11 cellular contexts compared by ENCODE assay signal in the genomic region with DNA sequence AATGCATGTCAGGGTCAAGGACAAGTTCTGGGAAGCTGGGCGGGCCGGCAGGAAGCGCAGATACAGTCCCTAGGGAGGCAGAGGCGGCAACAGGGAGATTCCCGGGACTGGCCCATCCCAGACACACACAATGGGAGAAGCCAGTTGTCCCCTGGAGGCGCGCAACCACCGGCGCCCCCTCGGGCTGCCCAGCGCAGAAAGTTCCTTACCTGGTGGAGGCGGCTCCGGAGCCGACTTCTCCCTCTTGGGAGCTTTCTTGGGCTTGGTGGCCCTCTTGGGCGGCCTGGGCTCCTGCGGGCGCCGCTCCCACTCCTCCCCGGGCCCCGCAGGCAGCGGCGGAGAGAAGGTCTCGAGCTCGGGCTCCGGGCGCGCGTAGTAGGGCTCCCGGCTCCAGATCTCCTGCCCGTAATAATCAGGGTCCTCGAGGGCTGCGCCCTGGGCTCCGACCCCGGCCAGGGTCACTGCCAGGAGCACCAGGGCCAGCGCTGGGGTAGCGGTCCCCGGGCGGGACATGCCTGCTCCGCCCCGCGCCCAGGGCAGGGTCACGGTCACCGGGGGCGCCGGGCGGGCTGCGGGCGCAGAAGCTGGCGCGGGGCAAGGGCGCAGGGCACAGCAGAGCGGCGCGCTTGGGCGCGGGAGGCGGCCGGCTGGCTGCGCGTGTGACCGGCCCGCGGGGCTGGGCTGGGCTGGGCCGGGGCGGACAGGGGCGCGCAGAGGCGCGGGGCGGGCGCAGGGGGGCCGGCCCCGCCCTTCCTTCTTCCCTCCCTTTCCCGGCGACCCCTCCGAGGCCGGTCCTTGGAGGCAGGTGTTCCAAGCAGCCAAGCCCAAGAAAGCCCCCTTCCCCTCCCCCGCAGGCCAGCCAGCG. TPM values are rescaled to one million over a fixed set of nuclear protein-coding genes. Genes with fewer than 3 reads are reported as not detected.
DNase-seq lines count a peak whose midpoint lies in the region; ATAC-seq and TF ChIP-seq lines count a peak whose summit lies in the region.
"Had no signal": no experiment of that assay in that cellular context is flagged by ENCODE, and none has a peak within 500 bp of the region (broad histone marks: within the 10 kb centered on the region; RNA-seq: fewer than 3 reads in every experiment).

A gene (minus strand): TSS at position 661 of the 865 bp plus-strand sequence. CDS start 148 bp downstream, at position 513.

- H3K9me3 ChIP-seq in iPS-15b (ENCODE audit: control insufficient read depth, insufficient read depth, low read length) = no peaks in the 10 kb centered on the region

- peak within 1 kb of the TSS; percentile 40 for H3K4me3 ChIP-seq in iPS-15b (ENCODE audit: low read depth, low read length)

- peaks cover 3% of the 10 kb centered on the region for H3K4me1 ChIP-seq in iPS-15b (ENCODE audit: control insufficient read depth, insufficient read depth, low read length)

- peak; percentile 33 for ATAC-seq in stimulated activated naive CD8-positive, alpha-beta T cell treated with anti-CD3 and anti-CD28 coated beads, Interleukin-15, amount 100 ng/mL, for 72 hours
- no peak for ATAC-seq in stimulated activated naive CD8-positive, alpha-beta T cell treated with anti-CD3 and anti-CD28 coated beads, Interleukin-15, Interleukin-2, amounts not matched to agents 100 U/mL and 50 U/mL, for 24 hours
- ATAC-seq in activated CD8-positive, alpha-beta memory T cell treated with anti-CD3 and anti-CD28 coated beads, Interleukin-2, amount 10 ng/mL, durations not matched to agents 7 days and 5 days = no peak
- ATAC-seq in HG02970 (IDR thresholded peaks at IDR 0.05; ENCODE audit: low FRiP score, unreplicated experiment) = no peak
- ATAC-seq: HepG2 had no signal

- H3K27ac Mint-ChIP-seq in stimulated activated naive CD8-positive, alpha-beta T cell treated with anti-CD3 and anti-CD28 coated beads, Interleukin-15, amount 100 ng/mL, for 72 hours = no peak within 1 kb of the TSS
- H3K27ac Mint-ChIP-seq in progenitor cell of endocrine pancreas = no peak within 1 kb of the TSS
- H3K27ac Mint-ChIP-seq in activated CD8-positive, alpha-beta memory T cell treated with anti-CD3 and anti-CD28 coated beads, Interleukin-2, amount 10 ng/mL, durations not matched to agents 7 days and 5 days = no peak within 1 kb of the TSS

- no peaks in the 10 kb centered on the region for H3K9me3 Mint-ChIP-seq in stimulated activated naive CD8-positive, alpha-beta T cell treated with anti-CD3 and anti-CD28 coated beads, Interleukin-15, amount 100 ng/mL, for 72 hours
- H3K9me3 Mint-ChIP-seq in progenitor cell of endocrine pancreas (ENCODE audit: low read depth) = no peaks in the 10 kb centered on the region
- no peaks in the 10 kb centered on the region for H3K9me3 Mint-ChIP-seq in activated CD8-positive, alpha-beta memory T cell treated with anti-CD3 and anti-CD28 coated beads, Interleukin-2, amount 10 ng/mL, durations not matched to agents 7 days and 5 days (ENCODE audit: low read depth)

- no peak within 1 kb of the TSS for H3K4me3 Mint-ChIP-seq in stimulated activated naive CD8-positive, alpha-beta T cell treated with anti-CD3 and anti-CD28 coated beads, Interleukin-15, amount 100 ng/mL, for 72 hours
- H3K4me3 Mint-ChIP-seq in progenitor cell of endocrine pancreas (ENCODE audit: low read depth) = peak within 1 kb of the TSS; percentile 24
- H3K4me3 Mint-ChIP-seq in activated CD8-positive, alpha-beta memory T cell treated with anti-CD3 and anti-CD28 coated beads, Interleukin-2, amount 10 ng/mL, durations not matched to agents 7 days and 5 days = no peak within 1 kb of the TSS

- no peak for TF ChIP-seq CTCF in progenitor cell of endocrine pancreas (IDR thresholded peaks at IDR 0.05; ENCODE audit: unreplicated experiment)

- no peak for DNase-seq in stimulated activated naive CD8-positive, alpha-beta T cell treated with anti-CD3 and anti-CD28 coated beads, Interleukin-15, amount 100 ng/mL, for 72 hours
- no peak for DNase-seq in stimulated activated naive CD8-positive, alpha-beta T cell treated with anti-CD3 and anti-CD28 coated beads, Interleukin-15, Interleukin-2, amounts not matched to agents 100 U/mL and 50 U/mL, for 24 hours
- DNase-seq in progenitor cell of endocrine pancreas (ENCODE audit: low spot score, unreplicated experiment) (no peak), NCI-H1105 treated with DMSO at 0.1 percent for 48 hours (lab: John Stamatoyannopoulos, UW) (no peak), NCI-H2107 treated with DMSO at 0.1 percent for 48 hours (lab: John Stamatoyannopoulos, UW; ENCODE audit: unreplicated experiment) (no peak)
- no peak for DNase-seq in activated CD8-positive, alpha-beta memory T cell treated with anti-CD3 and anti-CD28 coated beads, Interleukin-2, amount 10 ng/mL, durations not matched to agents 7 days and 5 days
- DNase-seq: activated gamma-delta T cell treated with Interleukin-2 at 50 U/mL for 16 hours, NCI-H2029 treated with DMSO at 0.1 percent for 48 hours had no signal

- H3K36me3 ChIP-seq in iPS-15b (ENCODE audit: control insufficient read depth, insufficient read depth, low read length) = peaks cover 3% of the 10 kb centered on the region

- H3K4me1 Mint-ChIP-seq in stimulated activated naive CD8-positive, alpha-beta T cell treated with anti-CD3 and anti-CD28 coated beads, Interleukin-15, amount 100 ng/mL, for 72 hours = no peaks in the 10 kb centered on the region
- H3K4me1 Mint-ChIP-seq in progenitor cell of endocrine pancreas (ENCODE audit: low read depth) = no peaks in the 10 kb centered on the region
- H3K4me1 Mint-ChIP-seq in activated CD8-positive, alpha-beta memory T cell treated with anti-CD3 and anti-CD28 coated beads, Interleukin-2, amount 10 ng/mL, durations not matched to agents 7 days and 5 days = no peaks in the 10 kb centered on the region

- CTCF ChIA-PET in activated CD8-positive, alpha-beta memory T cell treated with anti-CD3 and anti-CD28 coated beads, Interleukin-2, amount 10 ng/mL, durations not matched to agents 7 days and 5 days (lab: Charles Lee) = no interaction called here

- no peaks in the 10 kb centered on the region for H3K36me3 Mint-ChIP-seq in progenitor cell of endocrine pancreas (ENCODE audit: insufficient read depth)
- H3K36me3 Mint-ChIP-seq in activated CD8-positive, alpha-beta memory T cell treated with anti-CD3 and anti-CD28 coated beads, Interleukin-2, amount 10 ng/mL, durations not matched to agents 7 days and 5 days = no peaks in the 10 kb centered on the region

- H3K27me3 ChIP-seq in iPS-15b (ENCODE audit: control insufficient read depth, insufficient read depth, low read length) = peaks cover 12% of the 10 kb centered on the region

- peaks cover 46% of the 10 kb centered on the region for H3K27me3 Mint-ChIP-seq in stimulated activated naive CD8-positive, alpha-beta T cell treated with anti-CD3 and anti-CD28 coated beads, Interleukin-15, amount 100 ng/mL, for 72 hours
- H3K27me3 Mint-ChIP-seq in progenitor cell of endocrine pancreas = peaks cover 65% of the 10 kb centered on the region
- H3K27me3 Mint-ChIP-seq in activated CD8-positive, alpha-beta memory T cell treated with anti-CD3 and anti-CD28 coated beads, Interleukin-2, amount 10 ng/mL, durations not matched to agents 7 days and 5 days = peaks cover 26% of the 10 kb centered on the region

- H3K9ac ChIP-seq in iPS-15b (ENCODE audit: low read depth, low read length) = peak within 1 kb of the TSS; percentile 50

RNA-seq across cellular contexts. Expression of the gene that starts here (rescaled TPM):
- 0.14 and 0.18 TPM in 2 replicates for total RNA-seq in progenitor cell of endocrine pancreas
- not detected for total RNA-seq in activated CD8-positive, alpha-beta memory T cell treated with anti-CD3 and anti-CD28 coated beads, Interleukin-2, amount 10 ng/mL, durations not matched to agents 7 days and 5 days
- total RNA-seq: HepG2 had no signal
